Comparison of ENCODE assay signal across 26 cellular contexts in genomic region chrX:94600077-94600476, GRCh38.
"Had no signal": no experiment of that assay in that cellular context is flagged by ENCODE, and none has a peak within 500 bp of the region (broad histone marks: within the 10 kb centered on the region; RNA-seq: fewer than 3 reads in every experiment).

No MANE protein-coding gene starts in this region.

- H3K36me3 ChIP-seq: esophagus squamous epithelium, heart right ventricle, tibial artery, uterus had no signal

- ATAC-seq: heart right ventricle; left colon; mucosa of descending colon; natural killer cell treated with Interleukin-12 subunit alpha and Interleukin-12 subunit beta and Interleukin-15 and Interleukin-18, amount 100 ng/mL, for 72 hours; sciatic nerve; stimulated activated effector memory CD8-positive, alpha-beta T cell treated with anti-CD3 and anti-CD28 coated beads, Interleukin-12 subunit alpha, Interleukin-12 subunit beta, amount 100 ng/mL, for 72 hours; stimulated activated naive CD8-positive, alpha-beta T cell treated with anti-CD3 and anti-CD28 coated beads, Interleukin-15, Interleukin-2, amounts not matched to agents 100 U/mL and 50 U/mL, for 24 hours had no signal

- H3K27ac ChIP-seq: coronary artery, esophagus squamous epithelium, heart right ventricle, parathyroid adenoma, testis, tibial artery, uterus had no signal

- FAIRE-seq: endothelial cell of umbilical vein, islet of Langerhans had no signal

- DNase-seq: dermis blood vessel endothelial cell; effector memory CD4-positive, alpha-beta T cell; erythroblast; esophagus squamous epithelium; foreskin melanocyte; glutamatergic neuron; heart right ventricle; hippocampal formation; kidney glomerular epithelial cell; left colon; mucosa of descending colon; naive B cell; stimulated activated CD4-positive, alpha-beta T cell treated with anti-CD3 and anti-CD28 coated beads, Interleukin-2, amount 100 ng/mL, for 24 hours; stimulated activated CD4-positive, alpha-beta T cell treated with anti-CD3 and anti-CD28 coated beads, Interleukin-4, amount 100 ng/mL, for 24 hours; stimulated activated naive CD8-positive, alpha-beta T cell treated with anti-CD3 and anti-CD28 coated beads, Interleukin-15, Interleukin-2, amounts not matched to agents 100 U/mL and 50 U/mL, for 24 hours; substantia nigra; testis; tibial artery; uterus had no signal

- H3K9ac ChIP-seq: parathyroid adenoma had no signal

- H3K4me1 ChIP-seq: esophagus squamous epithelium, heart right ventricle, parathyroid adenoma, testis, tibial artery, uterus had no signal

- H3K4me3 ChIP-seq: coronary artery, esophagus squamous epithelium, heart right ventricle, mucosa of descending colon, testis, tibial artery, uterus had no signal

- H2AFZ ChIP-seq: parathyroid adenoma had no signal

- H3K27me3 ChIP-seq: esophagus squamous epithelium, heart right ventricle, testis, tibial artery had no signal

- H3K9me3 ChIP-seq: esophagus squamous epithelium, heart right ventricle, mucosa of descending colon, testis, tibial artery, uterus had no signal

- H3K79me2 ChIP-seq: parathyroid adenoma had no signal
